In genomic region chr12:57196956-57197355, GRCh38 we compare ENCODE assay signal across 37 cellular contexts. TPM values are rescaled to one million over a fixed set of nuclear protein-coding genes. Genes with fewer than 3 reads are reported as not detected.
"Had no signal": no experiment of that assay in that cellular context is flagged by ENCODE, and none has a peak within 500 bp of the region (broad histone marks: within the 10 kb centered on the region; RNA-seq: fewer than 3 reads in every experiment).

No MANE protein-coding gene starts in this region.

- H3K9me3 ChIP-seq: adrenal gland, ascending aorta, breast epithelium, colonic mucosa, esophagus muscularis mucosa, gastrocnemius medialis, heart left ventricle had no signal

- H3K27ac ChIP-seq: adrenal gland, ascending aorta, breast epithelium, cardiac muscle cell, colonic mucosa, esophagus muscularis mucosa, foreskin keratinocyte, gastrocnemius medialis, heart left ventricle had no signal

- H3K4me1 ChIP-seq: adrenal gland, ascending aorta, breast epithelium, colonic mucosa, esophagus muscularis mucosa, foreskin keratinocyte, gastrocnemius medialis, heart left ventricle had no signal

- ATAC-seq: activated CD4-positive, alpha-beta T cell treated with anti-CD3 and anti-CD28 coated beads for 36 hours; activated CD8-positive, alpha-beta memory T cell treated with anti-CD3 and anti-CD28 coated beads, Interleukin-2, amount 10 ng/mL, durations not matched to agents 7 days and 5 days; activated CD8-positive, alpha-beta T cell treated with anti-CD3 and anti-CD28 coated beads, Interleukin-2, amount 10 ng/mL, durations not matched to agents 7 days and 5 days; activated naive CD8-positive, alpha-beta T cell treated with anti-CD3 and anti-CD28 coated beads, Interleukin-2, amount 50 U/mL, for 24 hours; foreskin keratinocyte; gastrocnemius medialis; heart left ventricle; T-helper 17 cell had no signal

- H3K4me3 ChIP-seq: adrenal gland, ascending aorta, breast epithelium, cardiac muscle cell, colonic mucosa, esophagus muscularis mucosa, gastrocnemius medialis, heart left ventricle had no signal

- DNase-seq: activated CD4-positive, alpha-beta memory T cell treated with anti-CD3 and anti-CD28 coated beads for 36 hours; activated CD4-positive, alpha-beta T cell treated with anti-CD3 and anti-CD28 coated beads for 36 hours; activated CD4-positive, alpha-beta T cell treated with anti-CD3 and anti-CD28 coated beads, Interleukin-2, amount 10 ng/mL, durations not matched to agents 24 days and 14 days; activated CD4-positive, CD25-positive, alpha-beta regulatory T cell; activated CD4-positive, CD25-positive, alpha-beta regulatory T cell treated with anti-CD3 and anti-CD28 coated beads, Interleukin-2, amount 50 U/mL, for 72 hours; activated CD8-positive, alpha-beta memory T cell treated with anti-CD3 and anti-CD28 coated beads, Interleukin-2, amount 10 ng/mL, durations not matched to agents 7 days and 5 days; activated CD8-positive, alpha-beta memory T cell treated with anti-CD3 and anti-CD28 coated beads, Interleukin-2, amount 50 U/mL, for 4 hours; activated CD8-positive, alpha-beta T cell treated with anti-CD3 and anti-CD28 coated beads, Interleukin-2, amount 10 ng/mL, durations not matched to agents 7 days and 5 days; activated effector memory CD4-positive, alpha-beta T cell treated with anti-CD3 and anti-CD28 coated beads, Interleukin-2, amount 50 U/mL, for 16 hours; activated naive CD4-positive, alpha-beta T cell treated with anti-CD3 and anti-CD28 coated beads for 36 hours; activated naive CD8-positive, alpha-beta T cell treated with anti-CD3 and anti-CD28 coated beads for 36 hours; activated naive CD8-positive, alpha-beta T cell treated with anti-CD3 and anti-CD28 coated beads, Interleukin-2, amount 50 U/mL, for 24 hours; activated T-cell treated with anti-CD3 and anti-CD28 coated beads, Interleukin-2, amount 50 U/mL, for 1 hour; activated T-cell treated with anti-CD3 and anti-CD28 coated beads, Interleukin-2, amount 50 U/mL, for 48 hours; adrenal gland; amygdala; central memory CD4-positive, alpha-beta T cell; cerebellar nuclear complex; colonic mucosa; effector memory CD4-positive, alpha-beta T cell; endodermal cell; erythroblast; foreskin keratinocyte; gastrocnemius medialis; glutamatergic neuron; heart left ventricle; T-helper 1 cell; T-helper 17 cell; T1000 had no signal

- H3K27me3 ChIP-seq: adrenal gland, ascending aorta, breast epithelium, cardiac muscle cell, colonic mucosa, esophagus muscularis mucosa, foreskin keratinocyte, gastrocnemius medialis, heart left ventricle had no signal

RNA-seq across cellular contexts. Expression of gene NXPH4, which starts 19.6 kb away (rescaled TPM):
- total RNA-seq: ascending aorta, esophagus muscularis mucosa, gastrocnemius medialis, T-helper 17 cell had no signal

RNA-seq across cellular contexts. Expression of gene LRP1-AS, which starts 49.5 kb away (rescaled TPM):
- total RNA-seq: activated CD4-positive, alpha-beta memory T cell treated with anti-CD3 and anti-CD28 coated beads for 36 hours; activated CD4-positive, alpha-beta T cell treated with anti-CD3 and anti-CD28 coated beads for 36 hours; activated CD4-positive, alpha-beta T cell treated with anti-CD3 and anti-CD28 coated beads, Interleukin-2, amount 10 ng/mL, durations not matched to agents 24 days and 14 days; activated CD8-positive, alpha-beta memory T cell treated with anti-CD3 and anti-CD28 coated beads for 36 hours; activated CD8-positive, alpha-beta memory T cell treated with anti-CD3 and anti-CD28 coated beads, Interleukin-2, amount 10 ng/mL, durations not matched to agents 7 days and 5 days; activated CD8-positive, alpha-beta T cell treated with anti-CD3 and anti-CD28 coated beads, Interleukin-2, amount 10 ng/mL, durations not matched to agents 7 days and 5 days; activated naive CD4-positive, alpha-beta T cell treated with anti-CD3 and anti-CD28 coated beads for 36 hours; activated naive CD8-positive, alpha-beta T cell treated with anti-CD3 and anti-CD28 coated beads for 36 hours; activated T-helper 1 cell treated with anti-CD3 and anti-CD28 coated beads, Interleukin-12 subunit alpha, Interleukin-12 subunit beta, Interleukin-2, Interleukin-4 antibody, amounts not matched to agents 30 ng/mL and 10 ng/mL and 1 ng/mL, durations not matched to agents 14 hours and 24 hours and 36 hours; activated T-helper 2 cell treated with anti-CD3 and anti-CD28 coated beads, Interferon-gamma antibody, Interleukin-2, Interleukin-4, amounts not matched to agents 10 μg/mL and 5 μg/mL and 100 μg/mL, durations not matched to agents 14 hours and 24 hours and 36 hours; adrenal gland; ascending aorta; breast epithelium; cardiac muscle cell; colonic mucosa; dermis microvascular lymphatic vessel endothelial cell; endodermal cell; esophagus muscularis mucosa; foreskin keratinocyte; gastrocnemius medialis; heart left ventricle; T-helper 17 cell had no signal
- polyA plus RNA-seq: adrenal gland, cardiac muscle cell, foreskin keratinocyte, heart left ventricle had no signal

RNA-seq across cellular contexts. Expression of gene STAC3, which starts 54.0 kb away (rescaled TPM):
- total RNA-seq: ascending aorta had no signal
